In genomic region chr11:82906931-82907330, GRCh38 we compare ENCODE assay signal across 19 cellular contexts. TPM values are rescaled to one million over a fixed set of nuclear protein-coding genes. Genes with fewer than 3 reads are reported as not detected.
DNase-seq lines count a peak whose midpoint lies in the region; ATAC-seq and TF ChIP-seq lines count a peak whose summit lies in the region.
"Had no signal": no experiment of that assay in that cellular context is flagged by ENCODE, and none has a peak within 500 bp of the region (broad histone marks: within the 10 kb centered on the region; RNA-seq: fewer than 3 reads in every experiment).

No MANE protein-coding gene starts in this region.

- H3K9me3 ChIP-seq in SU-DHL-6 (ENCODE audit: insufficient read depth, low read length) = no peaks in the 10 kb centered on the region
- H3K9me3 ChIP-seq: thyroid gland had no signal

- peak overlapping the region; percentile 7; the same call in 1 of the 2 replicates for H3K27ac ChIP-seq in SU-DHL-6 (ENCODE audit: low read depth, low read length)
- H3K27ac ChIP-seq: thyroid gland had no signal

- peaks cover 19% of the 10 kb centered on the region for H3F3A ChIP-seq in SU-DHL-6 (ENCODE audit: insufficient read depth)

- H3K36me3 Mint-ChIP-seq in activated naive CD4-positive, alpha-beta T cell treated with anti-CD3 and anti-CD28 coated beads, Interleukin-2, amount 50 U/mL, for 24 hours = peaks cover 4% of the 10 kb centered on the region
- peaks cover 8% of the 10 kb centered on the region for H3K36me3 Mint-ChIP-seq in stimulated activated memory B cell treated with anti-CD40 and anti-IgM and Interleukin-4, amounts not matched to agents 10 μg/mL and 1 μg/mL and 100 μg/mL, for 72 hours

- peak overlapping the region; percentile 66 for H3K4me2 ChIP-seq in SU-DHL-6 (ENCODE audit: low read depth, low read length, poor library complexity, severe bottlenecking)

- peak overlapping the region; percentile 38 for H3K27ac Mint-ChIP-seq in activated naive CD4-positive, alpha-beta T cell treated with anti-CD3 and anti-CD28 coated beads, Interleukin-2, amount 50 U/mL, for 24 hours
- peak overlapping the region; percentile 62 for H3K27ac Mint-ChIP-seq in stimulated activated memory B cell treated with anti-CD40 and anti-IgM and Interleukin-4, amounts not matched to agents 10 μg/mL and 1 μg/mL and 100 μg/mL, for 72 hours
- H3K27ac Mint-ChIP-seq: activated CD8-positive, alpha-beta T cell treated with anti-CD3 and anti-CD28 coated beads for 36 hours; activated T-helper 2 cell treated with anti-CD3 and anti-CD28 coated beads, Interferon-gamma antibody, Interleukin-2, Interleukin-4, amounts not matched to agents 10 μg/mL and 5 μg/mL and 100 μg/mL, durations not matched to agents 14 hours and 24 hours and 36 hours; memory B cell; T-helper 1 cell treated with Interleukin-12 subunit alpha and Interleukin-12 subunit beta and Interleukin-4 antibody, amounts not matched to agents 30 μg/mL and 1 μg/mL, for 36 hours had no signal

- no peaks in the 10 kb centered on the region for H3K27me3 ChIP-seq in SU-DHL-6 (ENCODE audit: low read length)
- H3K27me3 ChIP-seq: thyroid gland had no signal

- peaks cover 98% of the 10 kb centered on the region for H3K79me2 ChIP-seq in SU-DHL-6 (ENCODE audit: insufficient read depth, low read length)

- no peak for DNase-seq in activated naive CD4-positive, alpha-beta T cell (lab: John Stamatoyannopoulos, UW)
- DNase-seq in fibroblast of the aortic adventitia (ENCODE audit: low read depth) (peak; percentile 25), NCI-H446 (lab: John Stamatoyannopoulos, UW) (no peak), NOMO-1 treated with dmso at 0.1 percent for 144 hours (lab: John Stamatoyannopoulos, UW; ENCODE audit: unreplicated experiment) (no peak)
- DNase-seq in activated CD8-positive, alpha-beta memory T cell treated with anti-CD3 and anti-CD28 coated beads for 24 hours = no peak
- DNase-seq: activated CD8-positive, alpha-beta T cell treated with anti-CD3 and anti-CD28 coated beads for 36 hours; CD4-positive, alpha-beta T cell; effector memory CD8-positive, alpha-beta T cell; islet precursor cell; NCI-H187 treated with DMSO at 0.1 percent for 48 hours; Right ventricle myocardium superior; stimulated activated CD4-positive, alpha-beta T cell treated with anti-CD3 and anti-CD28 coated beads, Interleukin-12 subunit alpha, Interleukin-12 subunit beta, amount 100 ng/mL, for 4 hours; thyroid gland had no signal

- H3K9me2 ChIP-seq in SU-DHL-6 (replicated peaks; ENCODE audit: insufficient read depth, low read length) = no peaks in the 10 kb centered on the region

- H3K4me3 ChIP-seq in SU-DHL-6 (ENCODE audit: insufficient read depth, low read length, poor library complexity, severe bottlenecking) (no peak overlapping the region), fibroblast of the aortic adventitia (ENCODE audit: low read depth, low read length) (peak overlapping the region; percentile 1)
- H3K4me3 ChIP-seq: thyroid gland had no signal

- peak overlapping the region; percentile 11; the same call in 1 of the 2 replicates for H3K9ac ChIP-seq in SU-DHL-6 (ENCODE audit: low read length)

- H3K36me3 ChIP-seq in SU-DHL-6 (ENCODE audit: low read length) = peaks cover 13% of the 10 kb centered on the region
- H3K36me3 ChIP-seq: thyroid gland had no signal

- peaks cover 5% of the 10 kb centered on the region for H3K9me3 Mint-ChIP-seq in activated naive CD4-positive, alpha-beta T cell treated with anti-CD3 and anti-CD28 coated beads, Interleukin-2, amount 50 U/mL, for 24 hours
- H3K9me3 Mint-ChIP-seq in stimulated activated memory B cell treated with anti-CD40 and anti-IgM and Interleukin-4, amounts not matched to agents 10 μg/mL and 1 μg/mL and 100 μg/mL, for 72 hours = peaks cover 4% of the 10 kb centered on the region
- H3K9me3 Mint-ChIP-seq: effector memory CD8-positive, alpha-beta T cell had no signal

- 0 out of 2 replicates have a peak, but pooled peaks cover 3% of the 10 kb centered on the region for H4K20me1 ChIP-seq in SU-DHL-6 (ENCODE audit: low read depth, low read length)

- TF ChIP-seq CTCF in SU-DHL-6 (IDR thresholded peaks at IDR 0.05; ENCODE audit: insufficient read depth, low read length, poor library complexity, severe bottlenecking) (no peak), fibroblast of the aortic adventitia (IDR thresholded peaks at IDR 0.05; ENCODE audit: insufficient read depth, low read length) (no peak)

- no peak for ATAC-seq in stimulated activated memory B cell treated with anti-CD40 and anti-IgM and Interleukin-4, amounts not matched to agents 10 μg/mL and 1 μg/mL and 100 μg/mL, for 72 hours
- ATAC-seq: activated CD8-positive, alpha-beta T cell treated with anti-CD3 and anti-CD28 coated beads for 36 hours; effector memory CD8-positive, alpha-beta T cell had no signal

- H2AFZ ChIP-seq in SU-DHL-6 (ENCODE audit: low read depth, low read length, severe bottlenecking) = no peak overlapping the region

- no peaks in the 10 kb centered on the region for H3K27me3 Mint-ChIP-seq in activated naive CD4-positive, alpha-beta T cell treated with anti-CD3 and anti-CD28 coated beads, Interleukin-2, amount 50 U/mL, for 24 hours
- H3K27me3 Mint-ChIP-seq in stimulated activated memory B cell treated with anti-CD40 and anti-IgM and Interleukin-4, amounts not matched to agents 10 μg/mL and 1 μg/mL and 100 μg/mL, for 72 hours = no peaks in the 10 kb centered on the region
- H3K27me3 Mint-ChIP-seq: activated CD8-positive, alpha-beta T cell treated with anti-CD3 and anti-CD28 coated beads for 36 hours; CD4-positive, alpha-beta T cell; effector memory CD8-positive, alpha-beta T cell; memory B cell had no signal

- peak overlapping the region; percentile 13 for H3K4me3 Mint-ChIP-seq in activated naive CD4-positive, alpha-beta T cell treated with anti-CD3 and anti-CD28 coated beads, Interleukin-2, amount 50 U/mL, for 24 hours
- no peak overlapping the region for H3K4me3 Mint-ChIP-seq in stimulated activated memory B cell treated with anti-CD40 and anti-IgM and Interleukin-4, amounts not matched to agents 10 μg/mL and 1 μg/mL and 100 μg/mL, for 72 hours
- H3K4me3 Mint-ChIP-seq: activated CD8-positive, alpha-beta T cell treated with anti-CD3 and anti-CD28 coated beads for 36 hours; CD4-positive, alpha-beta T cell; effector memory CD8-positive, alpha-beta T cell; memory B cell; T-helper 1 cell treated with Interleukin-12 subunit alpha and Interleukin-12 subunit beta and Interleukin-4 antibody, amounts not matched to agents 30 μg/mL and 1 μg/mL, for 36 hours had no signal

- peaks cover 55% of the 10 kb centered on the region for H3K4me1 Mint-ChIP-seq in activated naive CD4-positive, alpha-beta T cell treated with anti-CD3 and anti-CD28 coated beads, Interleukin-2, amount 50 U/mL, for 24 hours
- peaks cover 32% of the 10 kb centered on the region for H3K4me1 Mint-ChIP-seq in stimulated activated memory B cell treated with anti-CD40 and anti-IgM and Interleukin-4, amounts not matched to agents 10 μg/mL and 1 μg/mL and 100 μg/mL, for 72 hours

RNA-seq across cellular contexts. Expression of gene DDIAS, which starts 5.4 kb away (rescaled TPM):
- 0.16 and 14.3 TPM in 2 replicates for total RNA-seq in fibroblast of the aortic adventitia (ENCODE audit: low replicate concordance)

RNA-seq across cellular contexts. Expression of gene PRCP, which starts 6.7 kb away (rescaled TPM):
- total RNA-seq in fibroblast of the aortic adventitia (ENCODE audit: low replicate concordance) = 19.0 and 41.1 TPM in 2 replicates
